8 cellular contexts compared by ENCODE assay signal in genomic region chr12:51421266-51421884, GRCh38. TPM values are rescaled to one million over a fixed set of nuclear protein-coding genes. Genes with fewer than 3 reads are reported as not detected.
A peak's percentile ranks its signal among the peaks of the same experiment; 100 is the strongest.
DNase-seq lines count a peak whose midpoint lies in the region; ATAC-seq, FAIRE-seq and TF ChIP-seq lines count a peak whose summit lies in the region.

No MANE protein-coding gene starts in this region.

- peak; percentile 47 for DNase-seq in stimulated activated CD4-positive, alpha-beta T cell treated with anti-CD3 and anti-CD28 coated beads, Interleukin-15, amount 100 ng/mL, for 24 hours
- no peak for DNase-seq in stimulated activated CD4-positive, alpha-beta T cell treated with anti-CD3 and anti-CD28 coated beads, Interleukin-12 subunit alpha, Interleukin-12 subunit beta, amount 100 ng/mL, for 4 hours
- DNase-seq in NCI-H146 (lab: John Stamatoyannopoulos, UW): peak; percentile 80
- peak; percentile 73 for DNase-seq in SW480 (ENCODE audit: low spot score)
- DNase-seq in bronchial epithelial cell (ENCODE audit: low read depth): peak; percentile 49
- peak; percentile 74 for DNase-seq in kidney tubule cell (ENCODE audit: low spot score)
- DNase-seq in stimulated activated naive CD8-positive, alpha-beta T cell treated with anti-CD3 and anti-CD28 coated beads, Interleukin-15, Interleukin-2, amounts not matched to agents 100 U/mL and 50 U/mL, for 24 hours: peak; percentile 45

- FAIRE-seq in bronchial epithelial cell (lab: Jason Lieb, UNC): peak; percentile 60

- H3K4me3 ChIP-seq in bronchial epithelial cell (ENCODE audit: low read depth, low read length): no peak overlapping the region

- ATAC-seq in stimulated activated naive CD8-positive, alpha-beta T cell treated with anti-CD3 and anti-CD28 coated beads, Interleukin-15, Interleukin-2, amounts not matched to agents 100 U/mL and 50 U/mL, for 24 hours: no peak
- ATAC-seq in GM19455 (IDR thresholded peaks at IDR 0.05; ENCODE audit: unreplicated experiment): no peak

- H3K27me3 ChIP-seq in bronchial epithelial cell (ENCODE audit: control insufficient read depth, insufficient read depth, low read length): peaks cover 4% of the 10 kb centered on the region

- H3K36me3 ChIP-seq in bronchial epithelial cell (ENCODE audit: control insufficient read depth, insufficient read depth, low read length): no peaks in the 10 kb centered on the region

- TF ChIP-seq CTCF in bronchial epithelial cell (IDR thresholded peaks at IDR 0.05; ENCODE audit: insufficient read depth, low read length, severe bottlenecking): peak; percentile 79

RNA-seq across cellular contexts. Expression of gene SLC4A8, which starts 3.3 kb away (rescaled TPM):
- 0.26 and 0.64 TPM in 2 replicates for total RNA-seq in bronchial epithelial cell

RNA-seq across cellular contexts. Expression of gene GALNT6, which starts 30.2 kb away (rescaled TPM):
- 14.0 and 39.2 TPM in 2 replicates for total RNA-seq in bronchial epithelial cell
